ENCODE assay signal across 18 cellular contexts in genomic region chr9:35952526-35953191, GRCh38. TPM values are rescaled to one million over a fixed set of nuclear protein-coding genes. Genes with fewer than 3 reads are reported as not detected.
"Had no signal": no experiment of that assay in that cellular context is flagged by ENCODE, and none has a peak within 500 bp of the region (broad histone marks: within the 10 kb centered on the region; RNA-seq: fewer than 3 reads in every experiment).

No MANE protein-coding gene starts in this region.

- H3K9me3 ChIP-seq: suprapubic skin had no signal

- H3K4me1 ChIP-seq: suprapubic skin had no signal

- ATAC-seq: activated T-cell treated with anti-CD3 and anti-CD28 coated beads, Interleukin-2, amount 50 U/mL, for 72 hours; effector memory CD8-positive, alpha-beta T cell had no signal

- H3K36me3 Mint-ChIP-seq: activated CD4-positive, alpha-beta memory T cell treated with anti-CD3 and anti-CD28 coated beads for 36 hours had no signal

- DNase-seq: activated CD4-positive, alpha-beta memory T cell treated with anti-CD3 and anti-CD28 coated beads for 36 hours; activated CD4-positive, CD25-positive, alpha-beta regulatory T cell treated with anti-CD3 and anti-CD28 coated beads, Interleukin-2, amount 50 U/mL, for 72 hours; activated naive CD4-positive, alpha-beta T cell; activated T-cell treated with anti-CD3 and anti-CD28 coated beads, Interleukin-2, amount 50 U/mL, for 72 hours; effector memory CD8-positive, alpha-beta T cell; glutamatergic neuron; nephron progenitor cell; stimulated activated CD4-positive, alpha-beta T cell treated with anti-CD3 and anti-CD28 coated beads, Interleukin-2, amount 100 ng/mL, for 48 hours; stimulated activated naive CD4-positive, alpha-beta T cell treated with Interleukin-2 at 50 U/mL for 16 hours had no signal

- H3K4me3 Mint-ChIP-seq: activated CD4-positive, alpha-beta memory T cell treated with anti-CD3 and anti-CD28 coated beads for 36 hours; activated T-cell treated with anti-CD3 and anti-CD28 coated beads, Interleukin-2, amount 50 U/mL, for 72 hours; effector memory CD8-positive, alpha-beta T cell; nephron progenitor cell; T-helper 2 cell treated with Interferon-gamma antibody and Interleukin-4, amounts not matched to agents 5 μg/mL and 100 μg/mL, for 36 hours had no signal

- H3K4me3 ChIP-seq: cardiac muscle cell, coronary artery, suprapubic skin had no signal

- H3K27ac Mint-ChIP-seq: activated CD4-positive, alpha-beta memory T cell treated with anti-CD3 and anti-CD28 coated beads for 36 hours; activated T-cell treated with anti-CD3 and anti-CD28 coated beads, Interleukin-2, amount 50 U/mL, for 72 hours; effector memory CD8-positive, alpha-beta T cell; nephron progenitor cell; T-helper 2 cell treated with Interferon-gamma antibody and Interleukin-4, amounts not matched to agents 5 μg/mL and 100 μg/mL, for 36 hours had no signal

- H3K27ac ChIP-seq: cardiac muscle cell, coronary artery, suprapubic skin had no signal

- H3K9me3 Mint-ChIP-seq: activated CD4-positive, alpha-beta memory T cell treated with anti-CD3 and anti-CD28 coated beads for 36 hours; activated T-cell treated with anti-CD3 and anti-CD28 coated beads, Interleukin-2, amount 50 U/mL, for 72 hours; effector memory CD8-positive, alpha-beta T cell; nephron progenitor cell; T-helper 2 cell treated with Interferon-gamma antibody and Interleukin-4, amounts not matched to agents 5 μg/mL and 100 μg/mL, for 36 hours had no signal

- H3K36me3 ChIP-seq: cardiac muscle cell, suprapubic skin had no signal

RNA-seq across cellular contexts. Expression of gene OR2S2, which starts 5.3 kb away (rescaled TPM):
- total RNA-seq: activated CD4-positive, alpha-beta memory T cell treated with anti-CD3 and anti-CD28 coated beads for 36 hours; activated T-cell treated with anti-CD3 and anti-CD28 coated beads, Interleukin-2, amount 50 U/mL, for 72 hours; cardiac muscle cell; left lobe of liver; omental fat pad; suprapubic skin; ureter had no signal
- polyA plus RNA-seq: cardiac muscle cell, esophagus had no signal

RNA-seq across cellular contexts. Expression of gene SPAAR, which starts 43.4 kb away (rescaled TPM):
- total RNA-seq: activated CD4-positive, alpha-beta memory T cell treated with anti-CD3 and anti-CD28 coated beads for 36 hours; activated T-cell treated with anti-CD3 and anti-CD28 coated beads, Interleukin-2, amount 50 U/mL, for 72 hours; fibroblast of villous mesenchyme had no signal

RNA-seq across cellular contexts. Expression of gene HRCT1, which starts 46.7 kb away (rescaled TPM):
- total RNA-seq: activated CD4-positive, alpha-beta memory T cell treated with anti-CD3 and anti-CD28 coated beads for 36 hours; activated T-cell treated with anti-CD3 and anti-CD28 coated beads, Interleukin-2, amount 50 U/mL, for 72 hours; cardiac muscle cell had no signal
- polyA plus RNA-seq: cardiac muscle cell had no signal
